Comparison of ENCODE assay signal across 1 cellular context in genomic region chr17:76390003-76390421, GRCh38.
TF ChIP-seq lines count a peak whose summit lies in the region.

No MANE protein-coding gene starts in this region.

TF ChIP-seq in IMR-90, 13 proteins besides CTCF, POLR2A, EP300 and RAD21 (continued from another document):
- TF ChIP-seq CEBPB (IDR thresholded peaks at IDR 0.05; ENCODE audit: low read depth, low read length) (no peak), USF2 (IDR thresholded peaks at IDR 0.05; ENCODE audit: low read depth, low read length) (no peak), MAZ (IDR thresholded peaks at IDR 0.05; ENCODE audit: borderline replicate concordance, low read depth, low read length) (no peak), CHD1 (IDR thresholded peaks at IDR 0.05; ENCODE audit: low read depth, low read length) (no peak), RFX5 (IDR thresholded peaks at IDR 0.05; ENCODE audit: low read depth, low read length) (no peak), MAFK (IDR thresholded peaks at IDR 0.05; ENCODE audit: low read depth, low read length) (no peak)
